ENCODE assay signal across 34 cellular contexts in the genomic region with DNA sequence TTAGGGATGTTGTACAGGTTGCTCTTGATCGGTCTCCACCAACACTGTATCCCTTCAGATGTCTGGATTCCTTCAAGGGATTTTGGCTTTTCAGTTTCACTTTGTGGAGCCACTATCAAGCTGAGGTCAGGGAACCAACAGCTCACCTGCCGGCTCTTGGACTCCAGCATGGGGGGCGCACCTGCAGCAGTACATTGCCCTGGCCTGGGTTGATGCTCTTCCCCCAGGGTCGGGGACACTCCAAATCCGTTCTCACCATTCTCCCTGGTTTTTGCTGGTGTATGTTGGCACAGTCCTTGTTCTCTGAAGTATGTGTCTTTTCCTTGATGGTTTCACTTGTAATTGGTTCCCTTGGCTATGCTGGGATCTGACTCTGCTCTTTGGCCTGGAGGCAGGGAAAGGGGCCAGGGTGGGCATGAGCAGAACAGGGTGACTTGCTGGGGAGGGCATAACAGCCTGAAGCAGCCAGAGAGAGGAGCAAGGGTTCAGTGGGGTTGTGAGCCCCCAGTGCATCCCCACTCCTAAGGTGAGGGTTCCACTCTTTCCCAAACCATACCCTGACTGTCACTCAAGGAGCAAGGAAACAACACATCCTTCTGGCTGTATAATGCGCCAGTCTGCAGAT.
"Had no signal": no experiment of that assay in that cellular context is flagged by ENCODE, and none has a peak within 500 bp of the region (broad histone marks: within the 10 kb centered on the region; RNA-seq: fewer than 3 reads in every experiment).

No MANE protein-coding gene starts in this region.

- H3K27ac ChIP-seq: adrenal gland, breast epithelium, cardiac muscle cell, esophagus muscularis mucosa, foreskin keratinocyte, gastrocnemius medialis, WERI-Rb-1 had no signal

- DNase-seq: activated B cell treated with CpG ODN at 0.5 μM for 24 hours; activated CD4-positive, alpha-beta memory T cell treated with anti-CD3 and anti-CD28 coated beads for 36 hours; activated CD4-positive, alpha-beta T cell treated with anti-CD3 and anti-CD28 coated beads for 36 hours; activated CD4-positive, alpha-beta T cell treated with anti-CD3 and anti-CD28 coated beads, Interleukin-2, amount 10 ng/mL, durations not matched to agents 24 days and 14 days; activated CD8-positive, alpha-beta memory T cell treated with anti-CD3 and anti-CD28 coated beads, Interleukin-2, amount 10 ng/mL, durations not matched to agents 7 days and 5 days; activated CD8-positive, alpha-beta memory T cell treated with anti-CD3 and anti-CD28 coated beads, Interleukin-2, amount 50 U/mL, for 4 hours; activated CD8-positive, alpha-beta T cell treated with anti-CD3 and anti-CD28 coated beads, Interleukin-2, amount 10 ng/mL, durations not matched to agents 7 days and 5 days; activated effector memory CD4-positive, alpha-beta T cell treated with anti-CD3 and anti-CD28 coated beads, Interleukin-2, amount 50 U/mL, for 16 hours; activated naive CD4-positive, alpha-beta T cell treated with anti-CD3 and anti-CD28 coated beads for 36 hours; activated naive CD8-positive, alpha-beta T cell treated with anti-CD3 and anti-CD28 coated beads for 36 hours; activated naive CD8-positive, alpha-beta T cell treated with anti-CD3 and anti-CD28 coated beads, Interleukin-2, amount 50 U/mL, for 24 hours; activated T-cell treated with anti-CD3 and anti-CD28 coated beads, Interleukin-2, amount 50 U/mL, for 1 hour; activated T-cell treated with anti-CD3 and anti-CD28 coated beads, Interleukin-2, amount 50 U/mL, for 48 hours; adrenal gland; amygdala; central memory CD4-positive, alpha-beta T cell; cerebellar nuclear complex; cortex of kidney; dermis blood vessel endothelial cell; effector CD4-positive, alpha-beta T cell; effector memory CD8-positive, alpha-beta T cell; erythroblast; foreskin keratinocyte; gastrocnemius medialis; glutamatergic neuron; T-helper 1 cell; T-helper 17 cell; T1000; WERI-Rb-1 had no signal

- FAIRE-seq: colon had no signal

- ATAC-seq: activated CD4-positive, alpha-beta T cell treated with anti-CD3 and anti-CD28 coated beads for 36 hours; activated CD4-positive, CD25-positive, alpha-beta regulatory T cell treated with anti-CD3 and anti-CD28 coated beads, Interleukin-2, amount 50 U/mL, for 24 hours; activated CD8-positive, alpha-beta memory T cell treated with anti-CD3 and anti-CD28 coated beads, Interleukin-2, amount 10 ng/mL, durations not matched to agents 7 days and 5 days; activated CD8-positive, alpha-beta T cell treated with anti-CD3 and anti-CD28 coated beads, Interleukin-2, amount 10 ng/mL, durations not matched to agents 7 days and 5 days; activated naive CD8-positive, alpha-beta T cell treated with anti-CD3 and anti-CD28 coated beads, Interleukin-2, amount 50 U/mL, for 24 hours; effector memory CD8-positive, alpha-beta T cell; foreskin keratinocyte; gastrocnemius medialis; T-helper 17 cell had no signal

- H3K4me1 ChIP-seq: adrenal gland, breast epithelium, foreskin keratinocyte, gastrocnemius medialis had no signal

- H3K4me3 ChIP-seq: adrenal gland, breast epithelium, cardiac muscle cell, esophagus muscularis mucosa, gastrocnemius medialis had no signal

- H3K36me3 ChIP-seq: adrenal gland, breast epithelium, cardiac muscle cell, esophagus muscularis mucosa, gastrocnemius medialis, WERI-Rb-1 had no signal

- H3K9me3 ChIP-seq: adrenal gland, breast epithelium, esophagus muscularis mucosa, gastrocnemius medialis had no signal

- H3K27me3 ChIP-seq: foreskin keratinocyte had no signal
